In the genomic region with DNA sequence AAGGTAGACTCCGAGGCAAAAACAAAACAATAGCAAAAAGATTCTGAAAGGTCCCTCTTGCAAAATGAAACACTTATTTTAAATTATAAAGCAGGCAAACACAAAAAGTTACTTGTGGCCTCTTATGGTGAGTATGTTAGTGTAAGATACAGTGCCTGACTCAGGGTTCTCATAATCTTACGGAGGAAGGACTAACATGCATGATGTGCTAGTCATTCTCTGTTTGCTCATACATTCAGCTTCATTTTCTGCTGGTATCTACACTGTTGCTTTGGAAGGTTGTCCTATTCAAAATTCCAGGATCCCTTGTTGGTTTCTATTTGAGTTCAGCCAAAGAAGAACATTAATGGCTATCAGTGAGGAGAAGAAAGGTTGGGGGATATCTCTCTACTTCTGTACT, we compare ENCODE assay signal across 23 cellular contexts.
DNase-seq lines count a peak whose midpoint lies in the region; ATAC-seq and TF ChIP-seq lines count a peak whose summit lies in the region.
"Had no signal": no experiment of that assay in that cellular context is flagged by ENCODE, and none has a peak within 500 bp of the region (broad histone marks: within the 10 kb centered on the region; RNA-seq: fewer than 3 reads in every experiment).

No MANE protein-coding gene starts in this region.

- H3K9me3 ChIP-seq in SJSA1 (replicated peaks), result no peaks in the 10 kb centered on the region
- H3K9me3 ChIP-seq: MG63 had no signal

- H3K27ac ChIP-seq in C4-2B, result peak overlapping the region; percentile 76
- peak overlapping the region; percentile 73; the same call in 1 of the 2 replicates for H3K27ac ChIP-seq in SJSA1
- H3K27ac ChIP-seq: PC-9 had no signal

- H3K36me3 ChIP-seq in SJSA1, result no peaks in the 10 kb centered on the region
- H3K36me3 ChIP-seq: MG63 had no signal

- DNase-seq in SJSA1 (ENCODE audit: low read depth in 1 of 2, low spot score in 2 of 2) (peak in 1 of 2 experiments; percentile 23), epithelial cell of esophagus (ENCODE audit: low read depth) (peak; percentile 3), iris pigment epithelial cell (ENCODE audit: low read depth) (peak; percentile 9), left cardiac atrium (no peak), head of caudate nucleus (no peak)
- no peak for DNase-seq in activated T-cell treated with anti-CD3 and anti-CD28 coated beads, Interleukin-2, amount 50 U/mL, for 1 hour
- DNase-seq: 8988T; CD4-positive, CD25-positive, alpha-beta regulatory T cell; DMS153; Kasumi-1; MG63; NCI-H1105 treated with DMSO at 0.1 percent for 48 hours; NCI-H146; NCI-H1930; NCI-H446; NCI-H524 treated with DMSO at 0.1 percent for 48 hours; NCI-H774; NK-92 treated with Interleukin-12 subunit alpha and Interleukin-12 subunit beta, amount 100 ng/mL, for 24 hours; PC-9 had no signal

- intact Hi-C loops in left cardiac atrium (cut with DNase I) (no loop called here), head of caudate nucleus (cut with DNase I) (no loop called here)

- peaks cover 20% of the 10 kb centered on the region for H3K4me1 ChIP-seq in SJSA1 (replicated peaks)

- ATAC-seq in HG03025 (IDR thresholded peaks at IDR 0.05; ENCODE audit: low FRiP score, unreplicated experiment) (no peak), left cardiac atrium (no peak)
- ATAC-seq: K562, Right ventricle myocardium inferior had no signal

- no peaks in the 10 kb centered on the region for H3K27me3 ChIP-seq in SJSA1 (replicated peaks)
- H3K27me3 ChIP-seq: MG63 had no signal

- no peak overlapping the region for H3K4me3 ChIP-seq in SJSA1
- H3K4me3 ChIP-seq in epithelial cell of esophagus (ENCODE audit: low read length), result no peak overlapping the region
- H3K4me3 ChIP-seq: K562, MG63, PC-9 had no signal

- no peak for TF ChIP-seq CTCF in C4-2B (conservative IDR thresholded peaks at IDR 0.05)
- TF ChIP-seq CTCF in epithelial cell of esophagus (IDR thresholded peaks at IDR 0.05; ENCODE audit: insufficient read depth, low read depth, low read length, missing control alignments), result no peak

Comparison
In these comparisons a context has a peak if more than half of its experiments do, and no peak if none do; other contexts are left out.
1. DNase-seq: peak in epithelial cell of esophagus (single experiment) and iris pigment epithelial cell (single experiment); none in activated T-cell treated with anti-CD3 and anti-CD28 coated beads, Interleukin-2, amount 50 U/mL, for 1 hour (single experiment), left cardiac atrium (single experiment) and head of caudate nucleus (0 of 42).